In genomic region chr12:121711237-121711924, GRCh38 we compare ENCODE assay signal across 7 cellular contexts. TPM values are rescaled to one million over a fixed set of nuclear protein-coding genes. Genes with fewer than 3 reads are reported as not detected.
DNase-seq lines count a peak whose midpoint lies in the region; ATAC-seq and TF ChIP-seq lines count a peak whose summit lies in the region.
"Not testable (repeated sequence)": the region's sequence is repeated elsewhere in the genome, so short reads cannot be mapped to it uniquely, and the experiment has no call there.

No MANE protein-coding gene starts in this region.

- H3K9me3 Mint-ChIP-seq in central memory CD8-positive, alpha-beta T cell: not testable (repeated sequence)

- peak overlapping the region; percentile 83; the same call in 1 of the 2 replicates for H3K4me3 ChIP-seq in GM08714 (ENCODE audit: low read length)
- peak overlapping the region; percentile 71 to 98 (median 94) for H3K4me3 ChIP-seq in heart right ventricle
- H3K4me3 ChIP-seq in muscle layer of duodenum (ENCODE audit: low read depth in 1 of 2, low read length in 2 of 2): peak overlapping the region; percentile 91 to 95
- peak overlapping the region; percentile 65 to 96 (median 79) for H3K4me3 ChIP-seq in skin epidermis

- 66% methylated on average over 20 of the region's 20 CpGs for WGBS in heart right ventricle, 2 donors

- H3K4me1 ChIP-seq in heart right ventricle (peaks cover 8 to 27% (median 17%) of the 10 kb centered on the region in 9 donors), muscle layer of duodenum (ENCODE audit: control insufficient read depth in 1 of 2, insufficient read depth in 2 of 2, low read length in 2 of 2) (peaks cover 0 to 26% of the 10 kb centered on the region in 2 donors)

- not testable (repeated sequence) for ATAC-seq in central memory CD8-positive, alpha-beta T cell (replicated peaks; ENCODE audit: extremely low read depth, poor library complexity, severe bottlenecking)
- ATAC-seq in heart right ventricle: peak in 4 of 8 donors; percentile 8 to 36 (median 20)

- not testable (repeated sequence) for H3K27me3 ChIP-seq in heart right ventricle; muscle layer of duodenum (ENCODE audit: low read depth, low read length)

- not testable (repeated sequence) for H3K27me3 Mint-ChIP-seq in central memory CD8-positive, alpha-beta T cell

- H3K27ac ChIP-seq in heart right ventricle (peak overlapping the region; percentile 85 to 96 (median 91)), muscle layer of duodenum (ENCODE audit: low read length) (peak overlapping the region; percentile 88), skin epidermis (peak overlapping the region in 10 of 21 experiments; percentile 5 to 92 (median 82))

- H3K4me3 Mint-ChIP-seq in central memory CD8-positive, alpha-beta T cell: peak overlapping the region; percentile 82

- peak overlapping the region; percentile 89 for H3K27ac Mint-ChIP-seq in central memory CD8-positive, alpha-beta T cell (ENCODE audit: low read depth)

- H3K36me3 ChIP-seq in heart right ventricle; muscle layer of duodenum (ENCODE audit: control insufficient read depth in 1 of 2, insufficient read depth in 2 of 2, low read length in 2 of 2): not testable (repeated sequence)

- TF ChIP-seq CTCF in heart right ventricle (IDR thresholded peaks at IDR 0.05): not testable (repeated sequence)

- H3K36me3 Mint-ChIP-seq in central memory CD8-positive, alpha-beta T cell (ENCODE audit: insufficient read depth): not testable (repeated sequence)

- peaks cover 25% of the 10 kb centered on the region for H3K4me1 Mint-ChIP-seq in central memory CD8-positive, alpha-beta T cell

- peak; percentile 8 to 47 for DNase-seq in NOMO-1 (lab: John Stamatoyannopoulos, UW; ENCODE audit: unreplicated experiment in 2 of 2)
- DNase-seq in activated CD8-positive, alpha-beta memory T cell treated with anti-CD3 and anti-CD28 coated beads for 24 hours: peak; percentile 58
- DNase-seq in central memory CD8-positive, alpha-beta T cell (ENCODE audit: low spot score in 2 of 2); heart right ventricle: not testable (repeated sequence)

- not testable (repeated sequence) for H3K9me3 ChIP-seq in heart right ventricle; muscle layer of duodenum (ENCODE audit: control insufficient read depth in 1 of 2, low read length in 2 of 2)

- intact Hi-C loops in heart right ventricle (cut with DNase I): loop anchor here in 5 of 10 donors (5.0 to 10.0 kb wide), 4 partner anchors 41 to 173 kb away; partner anchors contain the start of gene PSMD9 (in 1 of the 5)

RNA-seq across cellular contexts. Expression of gene TMEM120B, which starts 1.2 kb away (rescaled TPM):
- total RNA-seq in heart right ventricle: 10 to 100 TPM in 2 of 10 donors, 1 to 10 TPM in 8; 5.3 to 12.3 (median 7.3) TPM
- polyA plus RNA-seq in heart right ventricle: 10 to 100 TPM in 1 of 2 donors, 1 to 10 TPM in 1; 7.7 to 12.7 TPM

RNA-seq across cellular contexts. Expression of gene MORN3, which starts 41.9 kb away (rescaled TPM):
- under 1 TPM in 5 of 10 donors, not detected in 5; 0.17 to 0.28 (median 0.18) TPM for total RNA-seq in heart right ventricle
- polyA plus RNA-seq in heart right ventricle: under 1 TPM; 0.15 to 0.19 TPM
